Comparison of ENCODE assay signal across 1 cellular context in the genomic region with DNA sequence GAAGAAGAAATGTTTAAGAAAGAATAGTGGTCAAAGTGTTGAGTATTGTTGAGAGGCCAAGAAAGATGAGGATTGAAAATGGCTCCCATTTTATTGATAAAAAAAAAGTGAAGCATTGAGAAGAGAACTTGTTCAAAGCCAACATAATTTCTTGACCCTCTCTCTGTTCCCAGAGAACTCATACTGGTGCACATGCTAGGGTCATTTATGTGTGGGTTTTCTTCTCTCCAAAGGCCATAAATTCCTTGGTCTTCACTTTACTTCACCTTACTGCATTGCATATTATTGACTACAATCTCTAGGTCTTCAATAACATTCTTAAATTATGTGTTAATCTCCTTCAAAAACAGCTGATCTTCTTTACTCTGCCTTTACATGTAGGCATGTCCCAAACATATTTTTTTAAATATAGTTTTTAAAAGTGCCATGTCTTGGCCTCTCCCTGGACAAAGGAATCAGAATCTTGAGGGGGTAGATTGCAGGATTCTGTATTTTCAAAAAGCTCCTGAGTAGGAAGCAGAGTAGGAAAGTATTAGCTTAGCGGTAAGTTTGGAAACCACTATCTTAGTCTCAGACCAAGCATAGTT.
TF ChIP-seq lines count a peak whose summit lies in the region.

No MANE protein-coding gene starts in this region.

TF ChIP-seq in GM23338, 12 proteins besides CTCF, POLR2A, EP300 and RAD21:
- TF ChIP-seq JUNB (IDR thresholded peaks at IDR 0.05; ENCODE audit: unreplicated experiment): no peak
- TF ChIP-seq, protein P1, sequence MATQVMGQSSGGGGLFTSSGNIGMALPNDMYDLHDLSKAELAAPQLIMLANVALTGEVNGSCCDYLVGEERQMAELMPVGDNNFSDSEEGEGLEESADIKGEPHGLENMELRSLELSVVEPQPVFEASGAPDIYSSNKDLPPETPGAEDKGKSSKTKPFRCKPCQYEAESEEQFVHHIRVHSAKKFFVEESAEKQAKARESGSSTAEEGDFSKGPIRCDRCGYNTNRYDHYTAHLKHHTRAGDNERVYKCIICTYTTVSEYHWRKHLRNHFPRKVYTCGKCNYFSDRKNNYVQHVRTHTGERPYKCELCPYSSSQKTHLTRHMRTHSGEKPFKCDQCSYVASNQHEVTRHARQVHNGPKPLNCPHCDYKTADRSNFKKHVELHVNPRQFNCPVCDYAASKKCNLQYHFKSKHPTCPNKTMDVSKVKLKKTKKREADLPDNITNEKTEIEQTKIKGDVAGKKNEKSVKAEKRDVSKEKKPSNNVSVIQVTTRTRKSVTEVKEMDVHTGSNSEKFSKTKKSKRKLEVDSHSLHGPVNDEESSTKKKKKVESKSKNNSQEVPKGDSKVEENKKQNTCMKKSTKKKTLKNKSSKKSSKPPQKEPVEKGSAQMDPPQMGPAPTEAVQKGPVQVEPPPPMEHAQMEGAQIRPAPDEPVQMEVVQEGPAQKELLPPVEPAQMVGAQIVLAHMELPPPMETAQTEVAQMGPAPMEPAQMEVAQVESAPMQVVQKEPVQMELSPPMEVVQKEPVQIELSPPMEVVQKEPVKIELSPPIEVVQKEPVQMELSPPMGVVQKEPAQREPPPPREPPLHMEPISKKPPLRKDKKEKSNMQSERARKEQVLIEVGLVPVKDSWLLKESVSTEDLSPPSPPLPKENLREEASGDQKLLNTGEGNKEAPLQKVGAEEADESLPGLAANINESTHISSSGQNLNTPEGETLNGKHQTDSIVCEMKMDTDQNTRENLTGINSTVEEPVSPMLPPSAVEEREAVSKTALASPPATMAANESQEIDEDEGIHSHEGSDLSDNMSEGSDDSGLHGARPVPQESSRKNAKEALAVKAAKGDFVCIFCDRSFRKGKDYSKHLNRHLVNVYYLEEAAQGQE (IDR thresholded peaks at IDR 0.05; ENCODE audit: unreplicated experiment): no peak
- no peak for TF ChIP-seq STAT1 (IDR thresholded peaks at IDR 0.05; ENCODE audit: unreplicated experiment)
- TF ChIP-seq EZH2phosphoT487 (IDR thresholded peaks at IDR 0.05; ENCODE audit: unreplicated experiment): no peak
- no peak for TF ChIP-seq ZNF462 (CRISPR knock-in tag; IDR thresholded peaks at IDR 0.05)
- no peak for TF ChIP-seq NANOG (IDR thresholded peaks at IDR 0.05; ENCODE audit: borderline replicate concordance)
- no peak for TF ChIP-seq CREB1 (CRISPR knock-in tag; IDR thresholded peaks at IDR 0.05; ENCODE audit: low read depth)
- no peak for TF ChIP-seq ZNF114 (CRISPR knock-in tag; IDR thresholded peaks at IDR 0.05)
- no peak for TF ChIP-seq POLR2AphosphoS5 (IDR thresholded peaks at IDR 0.05; ENCODE audit: low read depth)
- TF ChIP-seq EZH2 (IDR thresholded peaks at IDR 0.05; ENCODE audit: low read depth, unreplicated experiment): no peak
- TF ChIP-seq ZNF331 (CRISPR knock-in tag; IDR thresholded peaks at IDR 0.05; ENCODE audit: low read depth): no peak
